ENCODE assay signal across 24 cellular contexts in the genomic region with DNA sequence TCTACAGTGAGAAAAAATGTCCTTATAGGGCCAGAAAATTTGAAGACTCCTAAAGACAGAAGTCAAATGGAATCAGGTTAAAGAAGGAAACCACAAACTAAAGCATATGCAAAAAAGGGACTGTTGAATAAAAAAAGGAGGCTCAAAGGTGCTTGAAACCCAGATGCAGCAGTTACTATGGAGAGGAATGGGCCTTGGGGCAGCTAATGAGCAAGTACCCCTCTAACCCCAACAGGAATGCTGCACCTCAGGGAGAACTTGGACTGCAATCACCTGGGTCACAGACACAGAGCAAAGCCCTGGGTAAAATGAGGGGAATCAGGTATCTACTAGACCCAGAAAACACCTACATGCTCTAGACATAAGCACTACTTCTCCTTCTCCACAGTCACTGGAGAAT.
"Had no signal": no experiment of that assay in that cellular context is flagged by ENCODE, and none has a peak within 500 bp of the region (broad histone marks: within the 10 kb centered on the region; RNA-seq: fewer than 3 reads in every experiment).

No MANE protein-coding gene starts in this region.

- H3K4me3 Mint-ChIP-seq: IgD-negative memory B cell had no signal

- ATAC-seq: K562, PC-3, Right ventricle myocardium inferior had no signal

- H3K36me3 ChIP-seq: Peyer's patch, SJSA1 had no signal

- H3K27ac Mint-ChIP-seq: IgD-negative memory B cell had no signal

- H3K4me1 Mint-ChIP-seq: IgD-negative memory B cell had no signal

- H3K4me1 ChIP-seq: Peyer's patch had no signal

- H3K27me3 Mint-ChIP-seq: IgD-negative memory B cell had no signal

- DNase-seq: Kasumi-1, MM.1S, NCI-H1092 treated with DMSO at 0.1 percent for 48 hours, NCI-H1436, NCI-H187, NCI-H2029, NCI-H2081 treated with DMSO at 0.1 percent for 48 hours, NCI-H2171, NCI-H226, NCI-H446, NCI-H510A, NCI-H524 treated with DMSO at 0.1 percent for 48 hours, NCI-H69, NCI-H774, PC-3, Peyer's patch, SHP77 treated with DMSO at 0.1 percent for 48 hours had no signal

- H3K9me3 ChIP-seq: Peyer's patch, SJSA1 had no signal

- H3K9ac ChIP-seq: KMS-11 had no signal

- H3K27me3 ChIP-seq: Peyer's patch, SJSA1 had no signal

- H3K36me3 Mint-ChIP-seq: IgD-negative memory B cell had no signal

- H3K4me3 ChIP-seq: K562, Peyer's patch, SJSA1, SK-N-MC had no signal

- H3K27ac ChIP-seq: HL-60, KMS-11, Peyer's patch, SK-N-MC had no signal
